2 cellular contexts compared by ENCODE assay signal in the genomic region with DNA sequence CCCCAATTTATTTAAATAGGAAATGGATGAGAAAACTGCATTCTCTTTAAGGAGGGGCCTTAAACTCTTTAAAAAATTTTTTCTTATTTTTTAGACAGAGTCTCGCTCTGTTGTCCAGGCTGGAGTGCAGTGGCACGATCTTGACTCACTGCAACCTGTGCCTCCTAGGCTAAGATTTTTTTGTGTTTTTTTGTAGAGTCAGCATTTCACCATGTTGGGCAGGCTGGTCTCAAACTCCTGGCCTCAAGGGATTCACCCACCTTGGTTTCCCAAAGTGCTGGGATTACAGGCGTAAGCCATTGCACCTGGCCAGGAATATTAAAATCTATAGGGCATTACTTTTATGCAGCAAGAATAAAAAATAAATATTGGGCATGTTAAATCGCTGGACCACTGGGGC.
TF ChIP-seq lines count a peak whose summit lies in the region.

No MANE protein-coding gene starts in this region.

TF ChIP-seq in A549, 52 proteins besides CTCF, POLR2A, EP300 and RAD21:
- peak; percentile 67 for TF ChIP-seq MAFK (IDR thresholded peaks at IDR 0.05; ENCODE audit: partially characterized antibody)
- TF ChIP-seq ZNF302 (CRISPR knock-in tag; IDR thresholded peaks at IDR 0.05): no peak
- no peak for TF ChIP-seq HDAC2 (IDR thresholded peaks at IDR 0.05)
- TF ChIP-seq EHMT2 (IDR thresholded peaks at IDR 0.05; ENCODE audit: low read depth): no peak
- TF ChIP-seq ESRRA (IDR thresholded peaks at IDR 0.05; ENCODE audit: borderline replicate concordance, low read length): no peak
- TF ChIP-seq, protein P1, sequence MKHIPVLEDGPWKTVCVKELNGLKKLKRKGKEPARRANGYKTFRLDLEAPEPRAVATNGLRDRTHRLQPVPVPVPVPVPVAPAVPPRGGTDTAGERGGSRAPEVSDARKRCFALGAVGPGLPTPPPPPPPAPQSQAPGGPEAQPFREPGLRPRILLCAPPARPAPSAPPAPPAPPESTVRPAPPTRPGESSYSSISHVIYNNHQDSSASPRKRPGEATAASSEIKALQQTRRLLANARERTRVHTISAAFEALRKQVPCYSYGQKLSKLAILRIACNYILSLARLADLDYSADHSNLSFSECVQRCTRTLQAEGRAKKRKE (CRISPR knock-in tag; IDR thresholded peaks at IDR 0.05; ENCODE audit: low read depth): no peak

TF ChIP-seq in H1, 55 proteins besides CTCF, POLR2A, EP300 and RAD21:
- TF ChIP-seq BCL11A (IDR thresholded peaks at IDR 0.05; ENCODE audit: low read depth in 2 of 2, low read length in 2 of 2): no peak
- TF ChIP-seq MAFK (IDR thresholded peaks at IDR 0.05; ENCODE audit: low read depth, low read length): peak; percentile 18; the same call in 1 of the 2 replicates
